In the genomic region with DNA sequence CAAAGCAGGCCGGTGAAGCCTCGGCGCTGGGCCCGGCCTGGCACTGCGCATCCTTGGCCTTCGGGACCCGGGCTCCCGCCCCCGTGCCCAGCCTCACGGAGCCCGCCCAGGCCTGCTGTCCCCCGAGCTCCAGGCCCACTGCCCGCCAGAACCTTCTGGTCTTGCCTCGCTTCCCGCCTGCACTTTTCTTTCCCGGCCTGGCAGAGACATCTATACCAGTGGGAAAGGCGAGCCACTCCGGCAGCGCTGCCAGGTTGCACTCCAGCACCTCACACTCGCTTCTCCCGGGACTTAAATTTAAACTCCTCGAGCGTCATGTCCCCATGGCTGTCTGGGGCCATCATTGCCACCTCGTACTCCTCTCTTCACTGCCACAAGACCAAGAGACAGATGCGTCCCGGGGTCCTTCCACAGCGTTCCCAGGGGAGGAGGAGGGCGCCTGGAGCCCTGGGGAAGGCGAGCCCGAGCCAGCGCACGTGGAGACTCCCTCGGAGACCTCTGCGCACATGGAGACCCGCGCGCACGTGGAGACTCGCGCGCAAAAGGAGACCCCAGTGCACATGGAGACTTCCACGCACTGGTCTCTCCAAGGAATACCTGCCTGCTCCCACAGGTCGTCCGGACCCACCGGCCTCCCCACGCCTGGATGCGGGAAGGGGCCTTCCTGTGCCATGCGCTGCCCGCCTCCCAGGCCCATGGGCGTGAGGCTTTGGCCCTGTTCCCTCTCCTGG, we compare ENCODE assay signal across 24 cellular contexts.
DNase-seq lines count a peak whose midpoint lies in the region; ATAC-seq and TF ChIP-seq lines count a peak whose summit lies in the region.
"Had no signal": no experiment of that assay in that cellular context is flagged by ENCODE, and none has a peak within 500 bp of the region (broad histone marks: within the 10 kb centered on the region; RNA-seq: fewer than 3 reads in every experiment).

No MANE protein-coding gene starts in this region.

- no peak overlapping the region for H3K4me3 ChIP-seq in left ventricle myocardium inferior
- H3K4me3 ChIP-seq: GM23248, PC-9, SK-N-MC had no signal

- TF ChIP-seq CTCF in left ventricle myocardium inferior (IDR thresholded peaks at IDR 0.05; ENCODE audit: borderline replicate concordance) (no peak), CD14-positive monocyte (IDR thresholded peaks at IDR 0.05) (no peak)

- H3K4me1 Mint-ChIP-seq in CD14-positive monocyte, result no peaks in the 10 kb centered on the region
- H3K4me1 Mint-ChIP-seq: B cell had no signal

- no peaks in the 10 kb centered on the region for H3K9me3 ChIP-seq in left ventricle myocardium inferior (replicated peaks)

- H3K4me3 Mint-ChIP-seq in CD14-positive monocyte, result no peak overlapping the region
- H3K4me3 Mint-ChIP-seq: B cell had no signal

- no peak overlapping the region for H3K27ac Mint-ChIP-seq in CD14-positive monocyte
- H3K27ac Mint-ChIP-seq: B cell; CD4-positive, CD25-positive, alpha-beta regulatory T cell had no signal

- H3K9me3 Mint-ChIP-seq in CD14-positive monocyte, result peaks cover 0 to 2% (median under 1%) of the 10 kb centered on the region in 7 donors

- H3K27me3 Mint-ChIP-seq in CD14-positive monocyte (ENCODE audit: low read depth in 3 of 3), result peaks cover 12 to 22% (median 18%) of the 10 kb centered on the region in 3 donors

- peak; percentile 53 for DNase-seq in Right ventricle myocardium inferior (ENCODE audit: missing footprints)
- DNase-seq in left ventricle myocardium inferior, result no peak
- DNase-seq in islet precursor cell, result peak; percentile 39
- DNase-seq in sciatic nerve (ENCODE audit: low spot score), result peak; percentile 37
- DNase-seq in ureter (ENCODE audit: low spot score), result peak; percentile 28
- no peak for DNase-seq in NCI-H2171 (lab: John Stamatoyannopoulos, UW)
- DNase-seq in CD14-positive monocyte (ENCODE audit: low spot score), result no peak
- DNase-seq: CD4-positive, CD25-positive, alpha-beta regulatory T cell; DMS79 treated with DMSO at 0.1 percent for 48 hours; GM23248; IMR-90; NCI-H1092 treated with DMSO at 0.1 percent for 48 hours; NCI-H146; NCI-H2029; NCI-H226; NCI-H510A treated with DMSO at 0.1 percent for 48 hours; NCI-H748 treated with DMSO at 0.1 percent for 48 hours; PC-9; RPMI8226; SHP77 treated with DMSO at 0.1 percent for 48 hours had no signal

- H3K36me3 ChIP-seq in left ventricle myocardium inferior, result no peaks in the 10 kb centered on the region

- H3K27ac ChIP-seq in left ventricle myocardium inferior (replicated peaks), result no peak overlapping the region
- H3K27ac ChIP-seq: GM23248, KMS-11, PC-9, SK-N-MC had no signal

- peaks cover 77% of the 10 kb centered on the region for H3K27me3 ChIP-seq in left ventricle myocardium inferior (ENCODE audit: low read depth)

- intact Hi-C loops in Right ventricle myocardium inferior (cut with DNase I) (no loop called here), left ventricle myocardium inferior (cut with micrococcal nuclease) (no loop called here), sciatic nerve (cut with DNase I) (no loop called here), CD14-positive monocyte (cut with micrococcal nuclease) (no loop called here)

- no peaks in the 10 kb centered on the region for H3K36me3 Mint-ChIP-seq in CD14-positive monocyte
- H3K36me3 Mint-ChIP-seq: CD4-positive, CD25-positive, alpha-beta regulatory T cell had no signal

- no peaks in the 10 kb centered on the region for H3K4me1 ChIP-seq in left ventricle myocardium inferior

- ATAC-seq in Right ventricle myocardium inferior (no peak), sciatic nerve (no peak)
- ATAC-seq: HCT116 had no signal

Comparison
In these comparisons a context has a peak if more than half of its experiments do, and no peak if none do; other contexts are left out.
1. DNase-seq: peak in Right ventricle myocardium inferior (single experiment), islet precursor cell (single experiment), sciatic nerve (single experiment) and ureter (single experiment); none in left ventricle myocardium inferior (single experiment), NCI-H2171 (single experiment) and CD14-positive monocyte (single experiment).